2 cellular contexts compared by ENCODE assay signal in genomic region chr5:91329273-91329672, GRCh38.
TF ChIP-seq lines count a peak whose summit lies in the region.

No MANE protein-coding gene starts in this region.

TF ChIP-seq in SK-N-SH, 30 proteins besides CTCF, POLR2A, EP300 and RAD21 (continued from another document):
- TF ChIP-seq CHD2 (IDR thresholded peaks at IDR 0.05; ENCODE audit: low read length, partially characterized antibody) (no peak), PBX3 (IDR thresholded peaks at IDR 0.05) (no peak), ZBTB33 (IDR thresholded peaks at IDR 0.05; ENCODE audit: borderline replicate concordance, low read depth) (no peak), SMC3 (IDR thresholded peaks at IDR 0.05; ENCODE audit: low read depth, low read length) (no peak), MXI1 (IDR thresholded peaks at IDR 0.05; ENCODE audit: low read depth, low read length) (no peak), SIN3A (IDR thresholded peaks at IDR 0.05; ENCODE audit: borderline replicate concordance, low read depth, low read length) (no peak), RXRA (IDR thresholded peaks at IDR 0.05; ENCODE audit: borderline replicate concordance, low read depth) (no peak), RFX5 (IDR thresholded peaks at IDR 0.05; ENCODE audit: low read length) (no peak), USF2 (IDR thresholded peaks at IDR 0.05; ENCODE audit: borderline replicate concordance, low read depth, low read length) (no peak), JUND (IDR thresholded peaks at IDR 0.05) (no peak), USF1 (IDR thresholded peaks at IDR 0.05; ENCODE audit: borderline replicate concordance, low read depth) (no peak), TEAD4 (IDR thresholded peaks at IDR 0.05; ENCODE audit: borderline replicate concordance, insufficient read depth) (no peak)

TF ChIP-seq in SK-N-SH treated with all-trans-retinoic acid at 6 μM for 48 hours, 23 proteins besides CTCF, POLR2A, EP300 and RAD21 (continued from another document):
- TF ChIP-seq CREB5 (CRISPR knock-in tag; IDR thresholded peaks at IDR 0.05; ENCODE audit: low read depth) (no peak), GLIS3 (CRISPR knock-in tag; IDR thresholded peaks at IDR 0.05) (no peak), ZNF565 (CRISPR knock-in tag; conservative IDR thresholded peaks at IDR 0.05; ENCODE audit: low read depth) (no peak), ESRRG (CRISPR knock-in tag; IDR thresholded peaks at IDR 0.05) (no peak), ZC3H10 (CRISPR knock-in tag; IDR thresholded peaks at IDR 0.05) (no peak), TSHZ2 (CRISPR knock-in tag; IDR thresholded peaks at IDR 0.05) (no peak), PATZ1 (CRISPR knock-in tag; IDR thresholded peaks at IDR 0.05; ENCODE audit: borderline replicate concordance) (no peak), PPARA (CRISPR knock-in tag; IDR thresholded peaks at IDR 0.05; ENCODE audit: borderline replicate concordance) (no peak), ZFP3 (CRISPR knock-in tag; IDR thresholded peaks at IDR 0.05) (no peak), TOX (CRISPR knock-in tag; IDR thresholded peaks at IDR 0.05; ENCODE audit: borderline replicate concordance) (no peak), SNAI2 (CRISPR knock-in tag; IDR thresholded peaks at IDR 0.05) (no peak), BACH2 (CRISPR knock-in tag; IDR thresholded peaks at IDR 0.05; ENCODE audit: borderline replicate concordance) (no peak)
